In the genomic region with DNA sequence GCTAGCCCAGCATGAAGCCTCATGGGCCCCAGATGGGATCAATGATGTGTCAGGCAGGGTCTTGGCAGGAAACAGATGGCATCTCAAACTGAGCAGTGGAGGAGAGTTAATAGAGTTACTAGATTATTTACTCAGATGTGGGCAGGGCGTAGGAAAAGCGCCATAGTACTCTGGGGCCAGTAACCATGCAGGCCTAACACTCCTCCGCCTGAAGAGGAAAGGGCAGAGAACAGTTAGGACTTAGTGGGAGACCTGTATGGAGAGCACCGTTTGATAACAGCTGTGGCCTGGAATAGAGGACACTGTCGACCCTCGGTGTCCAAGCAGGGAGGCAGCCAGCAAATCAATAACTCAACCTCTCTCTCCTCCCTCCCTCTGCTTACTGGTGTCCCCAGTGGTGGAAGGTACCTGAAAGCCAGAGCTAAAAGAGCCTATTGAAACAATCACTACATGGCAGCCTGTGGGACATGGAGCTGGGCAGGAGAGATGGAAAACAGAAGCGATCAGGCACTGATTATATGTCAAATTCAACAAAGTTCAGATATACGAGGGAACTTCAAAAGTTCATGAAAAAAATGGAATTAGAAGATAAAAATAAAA, we compare ENCODE assay signal across 1 cellular context.
TF ChIP-seq lines count a peak whose summit lies in the region.

No MANE protein-coding gene starts in this region.

TF ChIP-seq in H1, 55 proteins besides CTCF, POLR2A, EP300 and RAD21:
- TF ChIP-seq GTF2F1 (IDR thresholded peaks at IDR 0.05; ENCODE audit: borderline replicate concordance, low read depth, low read length) (no peak), SP4 (IDR thresholded peaks at IDR 0.05; ENCODE audit: low read length) (no peak), MAFK (IDR thresholded peaks at IDR 0.05; ENCODE audit: low read depth, low read length) (no peak), SP2 (IDR thresholded peaks at IDR 0.05; ENCODE audit: low read length) (no peak), RXRA (IDR thresholded peaks at IDR 0.05; ENCODE audit: insufficient read depth, low read depth, low read length) (no peak), CEBPB (IDR thresholded peaks at IDR 0.05; ENCODE audit: low read depth, low read length) (no peak), SUZ12 (IDR thresholded peaks at IDR 0.05; ENCODE audit: low read length) (no peak), RFX5 (IDR thresholded peaks at IDR 0.05; ENCODE audit: borderline replicate concordance, low read depth, low read length) (no peak), TAF7 (optimal IDR thresholded peaks at IDR 0.05; ENCODE audit: borderline replicate concordance, low read depth, low read length) (no peak), ZNF274 (IDR thresholded peaks at IDR 0.05; ENCODE audit: borderline replicate concordance, extremely low read depth, low read length) (no peak), CTBP2 (IDR thresholded peaks at IDR 0.05; ENCODE audit: borderline replicate concordance, insufficient read depth, insufficient read length, low read length) (no peak), TAF1 (IDR thresholded peaks at IDR 0.05; ENCODE audit: low read depth, low read length) (no peak), KDM5A (IDR thresholded peaks at IDR 0.05; ENCODE audit: low read length) (no peak), EZH2 (IDR thresholded peaks at IDR 0.05; ENCODE audit: low read depth, low read length, severe bottlenecking) (no peak)
- TF ChIP-seq, protein P1, sequence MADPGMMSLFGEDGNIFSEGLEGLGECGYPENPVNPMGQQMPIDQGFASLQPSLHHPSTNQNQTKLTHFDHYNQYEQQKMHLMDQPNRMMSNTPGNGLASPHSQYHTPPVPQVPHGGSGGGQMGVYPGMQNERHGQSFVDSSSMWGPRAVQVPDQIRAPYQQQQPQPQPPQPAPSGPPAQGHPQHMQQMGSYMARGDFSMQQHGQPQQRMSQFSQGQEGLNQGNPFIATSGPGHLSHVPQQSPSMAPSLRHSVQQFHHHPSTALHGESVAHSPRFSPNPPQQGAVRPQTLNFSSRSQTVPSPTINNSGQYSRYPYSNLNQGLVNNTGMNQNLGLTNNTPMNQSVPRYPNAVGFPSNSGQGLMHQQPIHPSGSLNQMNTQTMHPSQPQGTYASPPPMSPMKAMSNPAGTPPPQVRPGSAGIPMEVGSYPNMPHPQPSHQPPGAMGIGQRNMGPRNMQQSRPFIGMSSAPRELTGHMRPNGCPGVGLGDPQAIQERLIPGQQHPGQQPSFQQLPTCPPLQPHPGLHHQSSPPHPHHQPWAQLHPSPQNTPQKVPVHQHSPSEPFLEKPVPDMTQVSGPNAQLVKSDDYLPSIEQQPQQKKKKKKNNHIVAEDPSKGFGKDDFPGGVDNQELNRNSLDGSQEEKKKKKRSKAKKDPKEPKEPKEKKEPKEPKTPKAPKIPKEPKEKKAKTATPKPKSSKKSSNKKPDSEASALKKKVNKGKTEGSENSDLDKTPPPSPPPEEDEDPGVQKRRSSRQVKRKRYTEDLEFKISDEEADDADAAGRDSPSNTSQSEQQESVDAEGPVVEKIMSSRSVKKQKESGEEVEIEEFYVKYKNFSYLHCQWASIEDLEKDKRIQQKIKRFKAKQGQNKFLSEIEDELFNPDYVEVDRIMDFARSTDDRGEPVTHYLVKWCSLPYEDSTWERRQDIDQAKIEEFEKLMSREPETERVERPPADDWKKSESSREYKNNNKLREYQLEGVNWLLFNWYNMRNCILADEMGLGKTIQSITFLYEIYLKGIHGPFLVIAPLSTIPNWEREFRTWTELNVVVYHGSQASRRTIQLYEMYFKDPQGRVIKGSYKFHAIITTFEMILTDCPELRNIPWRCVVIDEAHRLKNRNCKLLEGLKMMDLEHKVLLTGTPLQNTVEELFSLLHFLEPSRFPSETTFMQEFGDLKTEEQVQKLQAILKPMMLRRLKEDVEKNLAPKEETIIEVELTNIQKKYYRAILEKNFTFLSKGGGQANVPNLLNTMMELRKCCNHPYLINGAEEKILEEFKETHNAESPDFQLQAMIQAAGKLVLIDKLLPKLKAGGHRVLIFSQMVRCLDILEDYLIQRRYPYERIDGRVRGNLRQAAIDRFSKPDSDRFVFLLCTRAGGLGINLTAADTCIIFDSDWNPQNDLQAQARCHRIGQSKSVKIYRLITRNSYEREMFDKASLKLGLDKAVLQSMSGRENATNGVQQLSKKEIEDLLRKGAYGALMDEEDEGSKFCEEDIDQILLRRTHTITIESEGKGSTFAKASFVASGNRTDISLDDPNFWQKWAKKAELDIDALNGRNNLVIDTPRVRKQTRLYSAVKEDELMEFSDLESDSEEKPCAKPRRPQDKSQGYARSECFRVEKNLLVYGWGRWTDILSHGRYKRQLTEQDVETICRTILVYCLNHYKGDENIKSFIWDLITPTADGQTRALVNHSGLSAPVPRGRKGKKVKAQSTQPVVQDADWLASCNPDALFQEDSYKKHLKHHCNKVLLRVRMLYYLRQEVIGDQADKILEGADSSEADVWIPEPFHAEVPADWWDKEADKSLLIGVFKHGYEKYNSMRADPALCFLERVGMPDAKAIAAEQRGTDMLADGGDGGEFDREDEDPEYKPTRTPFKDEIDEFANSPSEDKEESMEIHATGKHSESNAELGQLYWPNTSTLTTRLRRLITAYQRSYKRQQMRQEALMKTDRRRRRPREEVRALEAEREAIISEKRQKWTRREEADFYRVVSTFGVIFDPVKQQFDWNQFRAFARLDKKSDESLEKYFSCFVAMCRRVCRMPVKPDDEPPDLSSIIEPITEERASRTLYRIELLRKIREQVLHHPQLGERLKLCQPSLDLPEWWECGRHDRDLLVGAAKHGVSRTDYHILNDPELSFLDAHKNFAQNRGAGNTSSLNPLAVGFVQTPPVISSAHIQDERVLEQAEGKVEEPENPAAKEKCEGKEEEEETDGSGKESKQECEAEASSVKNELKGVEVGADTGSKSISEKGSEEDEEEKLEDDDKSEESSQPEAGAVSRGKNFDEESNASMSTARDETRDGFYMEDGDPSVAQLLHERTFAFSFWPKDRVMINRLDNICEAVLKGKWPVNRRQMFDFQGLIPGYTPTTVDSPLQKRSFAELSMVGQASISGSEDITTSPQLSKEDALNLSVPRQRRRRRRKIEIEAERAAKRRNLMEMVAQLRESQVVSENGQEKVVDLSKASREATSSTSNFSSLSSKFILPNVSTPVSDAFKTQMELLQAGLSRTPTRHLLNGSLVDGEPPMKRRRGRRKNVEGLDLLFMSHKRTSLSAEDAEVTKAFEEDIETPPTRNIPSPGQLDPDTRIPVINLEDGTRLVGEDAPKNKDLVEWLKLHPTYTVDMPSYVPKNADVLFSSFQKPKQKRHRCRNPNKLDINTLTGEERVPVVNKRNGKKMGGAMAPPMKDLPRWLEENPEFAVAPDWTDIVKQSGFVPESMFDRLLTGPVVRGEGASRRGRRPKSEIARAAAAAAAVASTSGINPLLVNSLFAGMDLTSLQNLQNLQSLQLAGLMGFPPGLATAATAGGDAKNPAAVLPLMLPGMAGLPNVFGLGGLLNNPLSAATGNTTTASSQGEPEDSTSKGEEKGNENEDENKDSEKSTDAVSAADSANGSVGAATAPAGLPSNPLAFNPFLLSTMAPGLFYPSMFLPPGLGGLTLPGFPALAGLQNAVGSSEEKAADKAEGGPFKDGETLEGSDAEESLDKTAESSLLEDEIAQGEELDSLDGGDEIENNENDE (IDR thresholded peaks at IDR 0.05; ENCODE audit: insufficient replicate concordance, low read length): no peak
- TF ChIP-seq, protein P2, sequence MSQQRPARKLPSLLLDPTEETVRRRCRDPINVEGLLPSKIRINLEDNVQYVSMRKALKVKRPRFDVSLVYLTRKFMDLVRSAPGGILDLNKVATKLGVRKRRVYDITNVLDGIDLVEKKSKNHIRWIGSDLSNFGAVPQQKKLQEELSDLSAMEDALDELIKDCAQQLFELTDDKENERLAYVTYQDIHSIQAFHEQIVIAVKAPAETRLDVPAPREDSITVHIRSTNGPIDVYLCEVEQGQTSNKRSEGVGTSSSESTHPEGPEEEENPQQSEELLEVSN (IDR thresholded peaks at IDR 0.05): no peak
